ENCODE assay signal across 8 cellular contexts in genomic region chr11:93196816-93197382, GRCh38. TPM values are rescaled to one million over a fixed set of nuclear protein-coding genes. Genes with fewer than 3 reads are reported as not detected.
DNase-seq lines count a peak whose midpoint lies in the region; ATAC-seq, FAIRE-seq and TF ChIP-seq lines count a peak whose summit lies in the region.

No MANE protein-coding gene starts in this region.

- intact Hi-C loops in Panc1 (cut with micrococcal nuclease; ENCODE audit: unreplicated experiment): no loop called here
- intact Hi-C loops in esophagus muscularis mucosa (cut with DNase I): no loop called here

- H2AFZ ChIP-seq in trophoblast cell (ENCODE audit: insufficient read depth, low read length, poor library complexity): no peak overlapping the region

- no peak overlapping the region for H2BK120ac ChIP-seq in trophoblast cell (ENCODE audit: insufficient read depth, low read length, poor library complexity)

- peak overlapping the region; percentile 30 for H4K8ac ChIP-seq in trophoblast cell (ENCODE audit: low read depth, low read length)

- no peak overlapping the region for H2AK5ac ChIP-seq in trophoblast cell (ENCODE audit: low read length)

- H3K14ac ChIP-seq in trophoblast cell (ENCODE audit: low read length): no peak overlapping the region

- no peak for FAIRE-seq in A549 (lab: Jason Lieb, UNC)

- no peak overlapping the region for H3K23ac ChIP-seq in trophoblast cell (ENCODE audit: low read length)

- no peak overlapping the region for H4K91ac ChIP-seq in trophoblast cell (ENCODE audit: low read depth, low read length)

- TF ChIP-seq EP300 in A549 (IDR thresholded peaks at IDR 0.05) (no peak), esophagus muscularis mucosa (IDR thresholded peaks at IDR 0.05) (no peak)

- H3K36me3 ChIP-seq in Panc1 (ENCODE audit: control insufficient read depth, insufficient read depth, low read length) (no peaks in the 10 kb centered on the region), esophagus muscularis mucosa (no peaks in the 10 kb centered on the region), trophoblast cell (ENCODE audit: control insufficient read depth in 1 of 2, insufficient read depth in 2 of 2, low read length in 2 of 2) (no peaks in the 10 kb centered on the region)

- H3K4ac ChIP-seq in trophoblast cell (ENCODE audit: low read depth, low read length): peak overlapping the region; percentile 10

- peaks cover 5% of the 10 kb centered on the region for H3K79me2 ChIP-seq in trophoblast cell (ENCODE audit: control insufficient read depth, insufficient read depth, low read length, poor library complexity)

- H2BK5ac ChIP-seq in trophoblast cell (ENCODE audit: low read depth, low read length, poor library complexity): no peak overlapping the region

- POLR2A ChIA-PET in A549 (lab: Yijun Ruan, JAX): no interaction called here
- POLR2A ChIA-PET in Panc1 (lab: Charles Lee): interaction anchor here (0.7 kb wide), 1 partner anchor 34 kb away, joined by 5 read pairs; no protein-coding TSS in a partner anchor

- TF ChIP-seq CTCF in A549 (IDR thresholded peaks at IDR 0.05): no peak
- peak; percentile 31 for TF ChIP-seq CTCF in GM12864 (IDR thresholded peaks at IDR 0.05; ENCODE audit: low read depth, low read length, missing control alignments)
- TF ChIP-seq CTCF in Panc1 (IDR thresholded peaks at IDR 0.05): peak; percentile 49; the same call in 1 of the 2 replicates
- TF ChIP-seq CTCF in esophagus muscularis mucosa (IDR thresholded peaks at IDR 0.05): peak in 1 of 3 experiments; percentile 38

- no peak overlapping the region for H4K12ac ChIP-seq in trophoblast cell (ENCODE audit: low read depth, low read length)

- in situ Hi-C loops in Panc1 (cut with HindIII; ENCODE audit: low pct_unique_long_range_greater_than_20kb, low sequenced_read_pairs): no loop called here

- CTCF ChIA-PET in A549 (lab: Yijun Ruan, JAX) (no interaction called here), Panc1 (lab: Charles Lee) (no interaction called here)

- TF ChIP-seq RAD21 in A549 (conservative IDR thresholded peaks at IDR 0.05 in 1 of 2, IDR thresholded peaks at IDR 0.05 in 1 of 2): no peak

- peak; percentile 58 to 66; a peak in 5 of 6 replicates for ATAC-seq in A549
- peak; percentile 5 for ATAC-seq in HG02763 (IDR thresholded peaks at IDR 0.05; ENCODE audit: unreplicated experiment)
- ATAC-seq in Panc1: peak; percentile 27
- no peak for ATAC-seq in esophagus mucosa

- peak overlapping the region; percentile 65 for H3K4me2 ChIP-seq in A549
- H3K4me2 ChIP-seq in trophoblast cell (ENCODE audit: low read length): peak overlapping the region; percentile 83

- TF ChIP-seq POLR2A in A549 (IDR thresholded peaks at IDR 0.05; ENCODE audit: low read length) (no peak), esophagus muscularis mucosa (IDR thresholded peaks at IDR 0.05; ENCODE audit: low read depth) (no peak)

- BruUV-seq in Panc1 (replicated peaks; lab: Mats Ljungman, UMichigan): TSS peak; percentile 73

- peaks cover 7% of the 10 kb centered on the region for H3K79me1 ChIP-seq in trophoblast cell (ENCODE audit: low read length)

- H3K4me1 ChIP-seq in A549: no peaks in the 10 kb centered on the region
- H3K4me1 ChIP-seq in Panc1 (ENCODE audit: control insufficient read depth, insufficient read depth, low read length): peaks cover 10% of the 10 kb centered on the region
- H3K4me1 ChIP-seq in esophagus muscularis mucosa: peaks cover 0 to 17% (median 11%) of the 10 kb centered on the region in 4 donors
- peaks cover 0 to 5% of the 10 kb centered on the region in 2 experiments for H3K4me1 ChIP-seq in trophoblast cell (ENCODE audit: control insufficient read depth in 1 of 2, insufficient read depth in 2 of 2, low read length in 2 of 2)

- H3K27ac ChIP-seq in A549 (peak overlapping the region; percentile 95 to 100), Panc1 (ENCODE audit: low read length) (peak overlapping the region; percentile 95), esophagus muscularis mucosa (replicated peaks in 1 of 4) (peak overlapping the region; percentile 90 to 98 (median 96)), trophoblast cell (ENCODE audit: low read depth, low read length) (peak overlapping the region; percentile 24)

- peak overlapping the region; percentile 76 for H3K9ac ChIP-seq in trophoblast cell (ENCODE audit: low read length)

- WGBS in A549 (ENCODE audit: missing lambda C conversion rate): 3% methylated on average over 13 of the region's 13 CpGs
- 10% methylated on average over 13 of the region's 13 CpGs for WGBS in esophagus muscularis mucosa
- WGBS in trophoblast cell (ENCODE audit: extremely low coverage, insufficient coverage, insufficient read length): no CpG with 5 or more reads among the region's 13 CpGs

- H2BK12ac ChIP-seq in trophoblast cell (ENCODE audit: low read length): no peak overlapping the region

- H3K4me3 ChIP-seq in A549 (peak overlapping the region; percentile 75), GM12864 (ENCODE audit: low read depth, low read length) (peak overlapping the region; percentile 73), Panc1 (ENCODE audit: low read depth in 2 of 2, low read length in 2 of 2) (peak overlapping the region; percentile 71 to 86), esophagus muscularis mucosa (peak overlapping the region; percentile 64 to 95 (median 81)), trophoblast cell (ENCODE audit: low read depth, low read length) (peak overlapping the region; percentile 96)

- DNase-seq in A549 (ENCODE audit: low read depth in 1 of 2, low spot score in 1 of 2): peak in 1 of 2 experiments; percentile 5
- no peak for DNase-seq in GM12864 (ENCODE audit: low read depth)
- DNase-seq in Panc1 (ENCODE audit: low read depth, low spot score): no peak
- DNase-seq in esophagus muscularis mucosa (ENCODE audit: extremely low spot score): no peak
- DNase-seq in trophoblast cell: peak in 1 of 2 donors; percentile 55
- DNase-seq in GM19238 (ENCODE audit: insufficient read length, low spot score): no peak

- no peak overlapping the region for H3K18ac ChIP-seq in trophoblast cell (ENCODE audit: low read length)

- H3K27me3 ChIP-seq in Panc1 (ENCODE audit: control insufficient read depth, insufficient read depth, low read length) (peaks cover 8% of the 10 kb centered on the region; the same call in 1 of the 2 replicates), esophagus muscularis mucosa (no peaks in the 10 kb centered on the region), trophoblast cell (ENCODE audit: insufficient read depth, low read length) (no peaks in the 10 kb centered on the region)

- H3K9me3 ChIP-seq in A549: no peaks in the 10 kb centered on the region
- no peaks in the 10 kb centered on the region for H3K9me3 ChIP-seq in Panc1 (ENCODE audit: control insufficient read depth, insufficient read depth, low read depth, low read length)
- no peaks in the 10 kb centered on the region for H3K9me3 ChIP-seq in esophagus muscularis mucosa
- H3K9me3 ChIP-seq in trophoblast cell (ENCODE audit: insufficient read depth, low read depth, low read length): peaks cover 2% of the 10 kb centered on the region

TF ChIP-seq in A549, 52 proteins besides CTCF, POLR2A, EP300 and RAD21:
- TF ChIP-seq, protein P1, sequence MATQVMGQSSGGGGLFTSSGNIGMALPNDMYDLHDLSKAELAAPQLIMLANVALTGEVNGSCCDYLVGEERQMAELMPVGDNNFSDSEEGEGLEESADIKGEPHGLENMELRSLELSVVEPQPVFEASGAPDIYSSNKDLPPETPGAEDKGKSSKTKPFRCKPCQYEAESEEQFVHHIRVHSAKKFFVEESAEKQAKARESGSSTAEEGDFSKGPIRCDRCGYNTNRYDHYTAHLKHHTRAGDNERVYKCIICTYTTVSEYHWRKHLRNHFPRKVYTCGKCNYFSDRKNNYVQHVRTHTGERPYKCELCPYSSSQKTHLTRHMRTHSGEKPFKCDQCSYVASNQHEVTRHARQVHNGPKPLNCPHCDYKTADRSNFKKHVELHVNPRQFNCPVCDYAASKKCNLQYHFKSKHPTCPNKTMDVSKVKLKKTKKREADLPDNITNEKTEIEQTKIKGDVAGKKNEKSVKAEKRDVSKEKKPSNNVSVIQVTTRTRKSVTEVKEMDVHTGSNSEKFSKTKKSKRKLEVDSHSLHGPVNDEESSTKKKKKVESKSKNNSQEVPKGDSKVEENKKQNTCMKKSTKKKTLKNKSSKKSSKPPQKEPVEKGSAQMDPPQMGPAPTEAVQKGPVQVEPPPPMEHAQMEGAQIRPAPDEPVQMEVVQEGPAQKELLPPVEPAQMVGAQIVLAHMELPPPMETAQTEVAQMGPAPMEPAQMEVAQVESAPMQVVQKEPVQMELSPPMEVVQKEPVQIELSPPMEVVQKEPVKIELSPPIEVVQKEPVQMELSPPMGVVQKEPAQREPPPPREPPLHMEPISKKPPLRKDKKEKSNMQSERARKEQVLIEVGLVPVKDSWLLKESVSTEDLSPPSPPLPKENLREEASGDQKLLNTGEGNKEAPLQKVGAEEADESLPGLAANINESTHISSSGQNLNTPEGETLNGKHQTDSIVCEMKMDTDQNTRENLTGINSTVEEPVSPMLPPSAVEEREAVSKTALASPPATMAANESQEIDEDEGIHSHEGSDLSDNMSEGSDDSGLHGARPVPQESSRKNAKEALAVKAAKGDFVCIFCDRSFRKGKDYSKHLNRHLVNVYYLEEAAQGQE (IDR thresholded peaks at IDR 0.05): 0 out of 2 replicates have a peak, but pooled peaks have one; percentile 12
- TF ChIP-seq, protein P2, sequence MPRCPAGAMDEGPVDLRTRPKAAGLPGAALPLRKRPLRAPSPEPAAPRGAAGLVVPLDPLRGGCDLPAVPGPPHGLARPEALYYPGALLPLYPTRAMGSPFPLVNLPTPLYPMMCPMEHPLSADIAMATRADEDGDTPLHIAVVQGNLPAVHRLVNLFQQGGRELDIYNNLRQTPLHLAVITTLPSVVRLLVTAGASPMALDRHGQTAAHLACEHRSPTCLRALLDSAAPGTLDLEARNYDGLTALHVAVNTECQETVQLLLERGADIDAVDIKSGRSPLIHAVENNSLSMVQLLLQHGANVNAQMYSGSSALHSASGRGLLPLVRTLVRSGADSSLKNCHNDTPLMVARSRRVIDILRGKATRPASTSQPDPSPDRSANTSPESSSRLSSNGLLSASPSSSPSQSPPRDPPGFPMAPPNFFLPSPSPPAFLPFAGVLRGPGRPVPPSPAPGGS (IDR thresholded peaks at IDR 0.05): no peak

RNA-seq across cellular contexts. Expression of gene SLC36A4, which starts 0.9 kb away (rescaled TPM):
- polyA plus RNA-seq in A549 (2011; rRNA removed): 24.8 and 30.5 TPM in 2 replicates
- polyA plus RNA-seq in A549 (2012; cell fraction: cytosol; rRNA removed): 6.8 and 8.2 TPM in 2 replicates
- 3.3 and 3.8 TPM in 2 replicates for polyA plus RNA-seq in A549 (2012; cell fraction: nucleus; rRNA removed)
- polyA plus RNA-seq in A549 (2017; fragmentation: RNase III; extraction: RNeasy Plus Mini Kit Qiagen cat#74134 plus additional on column Dnase treatment): 20.5 to 24.5 TPM (median 24.1 TPM) in 3 replicates
- polyA minus RNA-seq in A549 (2011; rRNA and poly(A)+ RNA removed): 10.2 and 11.1 TPM in 2 replicates
- total RNA-seq in Panc1 (2021; ENCODE audit: unreplicated experiment): 30.3 TPM
- polyA plus RNA-seq in Panc1 (2012; ENCODE audit: insufficient read length): 19.8 TPM
- 10 to 100 TPM; 10.9 to 19.9 (median 17.7) TPM for total RNA-seq in esophagus muscularis mucosa
- polyA plus RNA-seq in trophoblast cell (2013): 21.5 and 22.9 TPM in 2 replicates
- 8.4 TPM for total RNA-seq in esophagus mucosa

Comparison
In these comparisons a context has a peak if more than half of its experiments do, and no peak if none do; other contexts are left out.
1. H3K27ac ChIP-seq: peak in every context shown above with its lines; median percentile 98 in A549; 96 in esophagus muscularis mucosa; 95 in Panc1; 24 in trophoblast cell.